12 cellular contexts compared by ENCODE assay signal in genomic region chr3:29936054-29936453, GRCh38.
A peak's percentile ranks its signal among the peaks of the same experiment; 100 is the strongest.
DNase-seq lines count a peak whose midpoint lies in the region; ATAC-seq, FAIRE-seq and TF ChIP-seq lines count a peak whose summit lies in the region.
"Had no signal": no experiment of that assay in that cellular context is flagged by ENCODE, and none has a peak within 500 bp of the region (broad histone marks: within the 10 kb centered on the region; RNA-seq: fewer than 3 reads in every experiment).

No MANE protein-coding gene starts in this region.

- peak overlapping the region; percentile 38; the same call in 1 of the 2 replicates for H3K4me2 ChIP-seq in KMS-11
- no peak overlapping the region for H3K4me2 ChIP-seq in hepatocyte

- no peak overlapping the region for H2AFZ ChIP-seq in KMS-11 (ENCODE audit: low read depth)
- H2AFZ ChIP-seq in hepatocyte, result no peak overlapping the region

- ATAC-seq in GM18508 (IDR thresholded peaks at IDR 0.05; ENCODE audit: insufficient read depth, unreplicated experiment) (peak; percentile 93), GM19397 (IDR thresholded peaks at IDR 0.05; ENCODE audit: unreplicated experiment) (peak; percentile 84), HG02885 (IDR thresholded peaks at IDR 0.05; ENCODE audit: poor library complexity, unreplicated experiment) (peak; percentile 80)

- no peaks in the 10 kb centered on the region for H3K9me2 ChIP-seq in hepatocyte (replicated peaks; ENCODE audit: insufficient read depth)

- no peak for DNase-seq in tibial artery
- no peak for DNase-seq in hepatocyte (ENCODE audit: low spot score)
- no peak for DNase-seq in globus pallidus (ENCODE audit: low spot score)
- no peak for DNase-seq in GM12892 (ENCODE audit: insufficient read length)
- DNase-seq: RPMI8226, trophoblast cell had no signal

- H3K27me3 ChIP-seq in KMS-11 (ENCODE audit: insufficient read depth, low read depth) (no peaks in the 10 kb centered on the region), tibial artery (no peaks in the 10 kb centered on the region), hepatocyte (no peaks in the 10 kb centered on the region)

- H3K27ac ChIP-seq in KMS-11, result peak overlapping the region; percentile 28; the same call in 1 of the 2 replicates
- H3K27ac ChIP-seq in tibial artery, result no peak overlapping the region
- H3K27ac ChIP-seq in hepatocyte, result no peak overlapping the region

- H3K36me3 ChIP-seq in KMS-11 (ENCODE audit: insufficient read depth), result no peaks in the 10 kb centered on the region
- peaks cover 0 to 4% (median 0%) of the 10 kb centered on the region in 3 donors for H3K36me3 ChIP-seq in tibial artery
- H3K36me3 ChIP-seq in hepatocyte (replicated peaks; ENCODE audit: insufficient read depth, low read depth), result no peaks in the 10 kb centered on the region

- WGBS in hepatocyte (ENCODE audit: low lambda C conversion rate, missing lambda C conversion rate), result 89% methylated on average over 3 of the region's 3 CpGs

- TF ChIP-seq POLR2A in GM12892 (IDR thresholded peaks at IDR 0.05; ENCODE audit: low read depth, low read length), result no peak

- TF ChIP-seq CTCF in KMS-11 (conservative IDR thresholded peaks at IDR 0.05; ENCODE audit: low read depth, low read length), result no peak
- TF ChIP-seq CTCF in tibial artery (IDR thresholded peaks at IDR 0.05), result no peak
- TF ChIP-seq CTCF in hepatocyte (IDR thresholded peaks at IDR 0.05; ENCODE audit: poor library complexity), result no peak

- H3K9me3 ChIP-seq in tibial artery, result no peaks in the 10 kb centered on the region
- no peaks in the 10 kb centered on the region for H3K9me3 ChIP-seq in hepatocyte (ENCODE audit: low read depth)

- intact Hi-C loops in tibial artery (cut with DNase I; ENCODE audit: low total_unique reads), result no loop called here

- H3K79me2 ChIP-seq in KMS-11 (ENCODE audit: insufficient read depth, low read depth) (no peaks in the 10 kb centered on the region), hepatocyte (no peaks in the 10 kb centered on the region)

- no peak for FAIRE-seq in GM12892 (lab: Jason Lieb, UNC)
- FAIRE-seq: colon had no signal

- H4K20me1 ChIP-seq in KMS-11 (ENCODE audit: insufficient read depth) (no peaks in the 10 kb centered on the region), hepatocyte (ENCODE audit: insufficient read depth, poor library complexity, severe bottlenecking) (no peaks in the 10 kb centered on the region)

- H3K4me1 ChIP-seq in KMS-11 (ENCODE audit: low read depth, poor library complexity, severe bottlenecking) (peaks cover 23% of the 10 kb centered on the region), tibial artery (peaks cover 0 to 28% (median 0%) of the 10 kb centered on the region in 4 donors), hepatocyte (ENCODE audit: insufficient read depth) (peaks cover 2% of the 10 kb centered on the region)

- no peak overlapping the region for H3K9ac ChIP-seq in KMS-11

- H3K4me3 ChIP-seq in KMS-11 (IDR thresholded peaks at IDR 0.05; ENCODE audit: insufficient read depth, low read depth, low read length) (no peak overlapping the region), tibial artery (no peak overlapping the region), hepatocyte (no peak overlapping the region)
- H3K4me3 ChIP-seq: lung had no signal
